In genomic region chr3:168213920-168214319, GRCh38 we compare ENCODE assay signal across 11 cellular contexts.
A peak's percentile ranks its signal among the peaks of the same experiment; 100 is the strongest.
DNase-seq lines count a peak whose midpoint lies in the region; ATAC-seq and TF ChIP-seq lines count a peak whose summit lies in the region.
"Had no signal": no experiment of that assay in that cellular context is flagged by ENCODE, and none has a peak within 500 bp of the region (broad histone marks: within the 10 kb centered on the region; RNA-seq: fewer than 3 reads in every experiment).

No MANE protein-coding gene starts in this region.

- WGBS in spleen, 5 donors, result 42 to 59% (median 49%) methylated on average over 4 of the region's 4 CpGs
- 71 to 84% methylated on average over 4 of the region's 4 CpGs for WGBS in testis, 2 donors

- intact Hi-C loops in spleen (cut with DNase I; ENCODE audit: low total_unique reads), result loop anchor here (10.0 kb wide), 1 partner anchor 631 kb away; no protein-coding TSS in a partner anchor
- intact Hi-C loops in testis (cut with DNase I; ENCODE audit: low total_unique reads), result no loop called here

- H3K9me3 ChIP-seq in spleen (no peaks in the 10 kb centered on the region), testis (no peaks in the 10 kb centered on the region)
- H3K9me3 ChIP-seq: pancreas had no signal

- H3K4me1 ChIP-seq in spleen, result peaks cover 0 to 15% (median 0%) of the 10 kb centered on the region in 6 donors
- no peaks in the 10 kb centered on the region for H3K4me1 ChIP-seq in testis
- H3K4me1 ChIP-seq: pancreas had no signal

- H3K4me3 ChIP-seq in astrocyte of the spinal cord (ENCODE audit: low read depth, low read length) (no peak overlapping the region), spleen (peak overlapping the region in 1 of 8 donors; percentile 15), testis (no peak overlapping the region)
- H3K4me3 ChIP-seq: pancreas had no signal

- ATAC-seq in GM21360 (IDR thresholded peaks at IDR 0.05; ENCODE audit: unreplicated experiment) (peak; percentile 84), HG03139 (IDR thresholded peaks at IDR 0.05; ENCODE audit: unreplicated experiment) (peak; percentile 80)
- ATAC-seq: pancreas had no signal

- peak; percentile 37 for DNase-seq in GM13977 (ENCODE audit: low spot score)
- peak; percentile 6 for DNase-seq in astrocyte of the spinal cord (ENCODE audit: low read depth, low spot score)
- DNase-seq in spleen, result no peak
- DNase-seq in NCI-H2081 (lab: John Stamatoyannopoulos, UW), result no peak
- no peak for DNase-seq in SHP77 treated with DMSO at 0.1 percent for 48 hours (lab: John Stamatoyannopoulos, UW)
- no peak for DNase-seq in testis
- DNase-seq: erythroblast, NCI-H2171 treated with DMSO at 0.1 percent for 48 hours, pancreas had no signal

- H3K27ac ChIP-seq in spleen (no peak overlapping the region), testis (no peak overlapping the region)
- H3K27ac ChIP-seq: pancreas had no signal

- in situ Hi-C loops in GM13977 (cut with MboI; ENCODE audit: low pct_unique_long_range_greater_than_20kb, low sequenced_read_pairs, unreplicated experiment), result loop anchor here (10.0 to 25.0 kb wide), 3 partner anchors 261 to 641 kb away; no protein-coding TSS in a partner anchor
- in situ Hi-C loops in astrocyte of the spinal cord (cut with HindIII; ENCODE audit: low sequenced_read_pairs), result no loop called here

- H3K36me3 ChIP-seq in spleen (no peaks in the 10 kb centered on the region), testis (ENCODE audit: low read depth, missing control alignments) (no peaks in the 10 kb centered on the region)
- H3K36me3 ChIP-seq: pancreas had no signal

- TF ChIP-seq CTCF in GM13977 (IDR thresholded peaks at IDR 0.05; ENCODE audit: extremely low read depth, insufficient read depth, missing control alignments) (no peak), astrocyte of the spinal cord (IDR thresholded peaks at IDR 0.05; ENCODE audit: low read depth, low read length) (no peak), spleen (IDR thresholded peaks at IDR 0.05 in 8 of 11, conservative IDR thresholded peaks at IDR 0.05 in 3 of 11) (no peak), testis (IDR thresholded peaks at IDR 0.05) (no peak)

- TF ChIP-seq POLR2A in spleen (IDR thresholded peaks at IDR 0.05) (no peak), testis (IDR thresholded peaks at IDR 0.05) (no peak)

- no peaks in the 10 kb centered on the region for H3K27me3 ChIP-seq in spleen (replicated peaks in 1 of 7)
- H3K27me3 ChIP-seq in testis, result no peaks in the 10 kb centered on the region
- H3K27me3 ChIP-seq: pancreas had no signal

Comparison
In these comparisons a context has a peak if more than half of its experiments do, and no peak if none do; other contexts are left out.
1. DNase-seq: peak in GM13977 (single experiment) and astrocyte of the spinal cord (single experiment); none in spleen (single experiment), NCI-H2081 (0 of 2), SHP77 treated with DMSO at 0.1 percent for 48 hours (single experiment) and testis (single experiment).